In genomic region chr15:85475711-85476110, GRCh38 we compare ENCODE assay signal across 19 cellular contexts.
A peak's percentile ranks its signal among the peaks of the same experiment; 100 is the strongest.
DNase-seq lines count a peak whose midpoint lies in the region; ATAC-seq, FAIRE-seq and TF ChIP-seq lines count a peak whose summit lies in the region.
"Had no signal": no experiment of that assay in that cellular context is flagged by ENCODE, and none has a peak within 500 bp of the region (broad histone marks: within the 10 kb centered on the region; RNA-seq: fewer than 3 reads in every experiment).

No MANE protein-coding gene starts in this region.

- H3K79me2 ChIP-seq in Loucy (ENCODE audit: insufficient read depth, low read length) = peaks cover 8% of the 10 kb centered on the region

- H3K27me3 ChIP-seq in CD4-positive, alpha-beta T cell (ENCODE audit: control insufficient read depth, insufficient read depth, low read length) = no peaks in the 10 kb centered on the region
- H3K27me3 ChIP-seq in Loucy (ENCODE audit: insufficient read depth, low read length, poor library complexity, severe bottlenecking) = no peaks in the 10 kb centered on the region
- no peaks in the 10 kb centered on the region for H3K27me3 ChIP-seq in endodermal cell (ENCODE audit: control insufficient read depth, insufficient read depth, low read length, poor library complexity, severe bottlenecking)
- H3K27me3 ChIP-seq: left lung, ovary, sigmoid colon had no signal

- H3K4me3 ChIP-seq in Loucy (ENCODE audit: low read length, poor library complexity, severe bottlenecking) (no peak overlapping the region), endodermal cell (ENCODE audit: low read length) (no peak overlapping the region)
- H3K4me3 ChIP-seq: coronary artery, left lung, ovary, sigmoid colon had no signal

- H3K4me1 ChIP-seq in Loucy (ENCODE audit: insufficient read depth, low read length, poor library complexity, severe bottlenecking) = peaks cover 41% of the 10 kb centered on the region
- peaks cover 25% of the 10 kb centered on the region for H3K4me1 ChIP-seq in endodermal cell (ENCODE audit: control insufficient read depth, insufficient read depth, low read length)

- no peak overlapping the region for H3K9ac ChIP-seq in Loucy (ENCODE audit: low read depth, low read length, poor library complexity, severe bottlenecking)
- no peak overlapping the region for H3K9ac ChIP-seq in endodermal cell (ENCODE audit: extremely low read depth, low read length, poor library complexity, severe bottlenecking)

- no peak for FAIRE-seq in HTR-8/SVneo (lab: Jason Lieb, UNC)

- H3K4me1 Mint-ChIP-seq in CD4-positive, alpha-beta T cell (ENCODE audit: low read depth) = peaks cover 94% of the 10 kb centered on the region
- peaks cover 74% of the 10 kb centered on the region for H3K4me1 Mint-ChIP-seq in endothelial cell (ENCODE audit: unreplicated experiment)
- H3K4me1 Mint-ChIP-seq in endodermal cell = peaks cover 69% of the 10 kb centered on the region

- no peaks in the 10 kb centered on the region for H3K9me2 ChIP-seq in Loucy (replicated peaks; ENCODE audit: low read depth, low read length)

- POLR2A ChIA-PET in CD4-positive, alpha-beta T cell (lab: Charles Lee) = no interaction called here

- no peaks in the 10 kb centered on the region for H3K36me3 ChIP-seq in Loucy (ENCODE audit: insufficient read depth, low read length)
- peaks cover 9% of the 10 kb centered on the region for H3K36me3 ChIP-seq in endodermal cell (ENCODE audit: control insufficient read depth, insufficient read depth, low read length)
- H3K36me3 ChIP-seq: left lung, ovary, sigmoid colon had no signal

- no peak overlapping the region for H3K27ac ChIP-seq in CD4-positive, alpha-beta T cell (ENCODE audit: low read depth, low read length)
- H3K27ac ChIP-seq in endodermal cell (ENCODE audit: low read depth, low read length) = no peak overlapping the region
- H3K27ac ChIP-seq: coronary artery, left lung, ovary, sigmoid colon had no signal

- no peaks in the 10 kb centered on the region for H3K27me3 Mint-ChIP-seq in CD4-positive, alpha-beta T cell
- H3K27me3 Mint-ChIP-seq in endothelial cell (ENCODE audit: unreplicated experiment) (peaks cover 11% of the 10 kb centered on the region), endodermal cell (ENCODE audit: insufficient read depth) (no peaks in the 10 kb centered on the region)

- intact Hi-C loops in CD4-positive, alpha-beta T cell (cut with DNase I, micrococcal nuclease) = loop anchor here in 1 of 2 experiments (10.0 kb wide), 1 partner anchor 51 kb away; no protein-coding TSS in a partner anchor

- CTCF ChIA-PET in CD4-positive, alpha-beta T cell (lab: Charles Lee) = interaction anchor here (1.0 to 2.1 kb wide), 2 partner anchors 10 to 145 kb away, joined by 4 to 9 read pairs; no protein-coding TSS in a partner anchor

- no peaks in the 10 kb centered on the region for H3K9me3 ChIP-seq in CD4-positive, alpha-beta T cell (ENCODE audit: control insufficient read depth, low read length)
- H3K9me3 ChIP-seq in Loucy (ENCODE audit: insufficient read depth, low read depth, low read length) = no peaks in the 10 kb centered on the region
- no peaks in the 10 kb centered on the region for H3K9me3 ChIP-seq in endodermal cell (ENCODE audit: control insufficient read depth, low read length)
- H3K9me3 ChIP-seq: left lung, ovary, sigmoid colon had no signal

- ATAC-seq in CD4-positive, alpha-beta T cell (ENCODE audit: poor library complexity) = no peak
- peak; percentile 7 for ATAC-seq in GM19395 (IDR thresholded peaks at IDR 0.05; ENCODE audit: unreplicated experiment)

- no peaks in the 10 kb centered on the region for H3F3A ChIP-seq in Loucy (ENCODE audit: low read depth)

- H2AFZ ChIP-seq in Loucy (ENCODE audit: low read length) = no peak overlapping the region

- peak overlapping the region; percentile 29 for H3K27ac Mint-ChIP-seq in CD4-positive, alpha-beta T cell
- H3K27ac Mint-ChIP-seq in endothelial cell (ENCODE audit: unreplicated experiment) (peak overlapping the region; percentile 49), endodermal cell (no peak overlapping the region)

- no peak overlapping the region for H3K4me3 Mint-ChIP-seq in CD4-positive, alpha-beta T cell
- H3K4me3 Mint-ChIP-seq in endothelial cell (ENCODE audit: unreplicated experiment) (no peak overlapping the region), endodermal cell (no peak overlapping the region)

- H3K36me3 Mint-ChIP-seq in CD4-positive, alpha-beta T cell (ENCODE audit: low read depth) = no peaks in the 10 kb centered on the region
- no peaks in the 10 kb centered on the region for H3K36me3 Mint-ChIP-seq in endothelial cell (ENCODE audit: low read depth, unreplicated experiment)
- peaks cover 2% of the 10 kb centered on the region for H3K36me3 Mint-ChIP-seq in endodermal cell (ENCODE audit: low read depth)

- H3K9me3 Mint-ChIP-seq in CD4-positive, alpha-beta T cell = no peaks in the 10 kb centered on the region
- H3K9me3 Mint-ChIP-seq in endothelial cell (ENCODE audit: unreplicated experiment) = no peaks in the 10 kb centered on the region
- H3K9me3 Mint-ChIP-seq in endodermal cell = no peaks in the 10 kb centered on the region

- H3K4me2 ChIP-seq in Loucy (ENCODE audit: low read depth, low read length, poor library complexity, severe bottlenecking) = peak overlapping the region; percentile 32

- peaks cover 5% of the 10 kb centered on the region for H4K20me1 ChIP-seq in Loucy (ENCODE audit: insufficient read depth, low read length, poor library complexity, severe bottlenecking)

- no peak for TF ChIP-seq CTCF in CD4-positive, alpha-beta T cell (IDR thresholded peaks at IDR 0.05)
- TF ChIP-seq CTCF in Loucy (conservative IDR thresholded peaks at IDR 0.05; ENCODE audit: low read length) (no peak), endothelial cell (IDR thresholded peaks at IDR 0.05; ENCODE audit: unreplicated experiment) (no peak), endodermal cell (conservative IDR thresholded peaks at IDR 0.05) (no peak)

- no peak for DNase-seq in CD4-positive, alpha-beta T cell
- DNase-seq in endothelial cell (ENCODE audit: low spot score) (no peak), endodermal cell (no peak), hypothalamus (lab: John Stamatoyannopoulos, UW) (no peak), NCI-H82 (lab: John Stamatoyannopoulos, UW) (no peak), HTR-8/SVneo (ENCODE audit: insufficient read length, low spot score) (no peak)
- DNase-seq: activated CD4-positive, CD25-positive, alpha-beta regulatory T cell; activated gamma-delta T cell treated with Interleukin-2 at 50 U/mL for 16 hours; DMS 273 treated with DMSO at 0.1 percent for 48 hours; left lung; NCI-H1694 treated with DMSO at 0.1 percent for 48 hours; ovary; SHP77; sigmoid colon; stimulated activated CD4-positive, alpha-beta T cell treated with anti-CD3 and anti-CD28 coated beads, Interleukin-2, amount 100 ng/mL, for 24 hours; T-helper 2 cell had no signal
